ENCODE assay signal across 8 cellular contexts in the genomic region with DNA sequence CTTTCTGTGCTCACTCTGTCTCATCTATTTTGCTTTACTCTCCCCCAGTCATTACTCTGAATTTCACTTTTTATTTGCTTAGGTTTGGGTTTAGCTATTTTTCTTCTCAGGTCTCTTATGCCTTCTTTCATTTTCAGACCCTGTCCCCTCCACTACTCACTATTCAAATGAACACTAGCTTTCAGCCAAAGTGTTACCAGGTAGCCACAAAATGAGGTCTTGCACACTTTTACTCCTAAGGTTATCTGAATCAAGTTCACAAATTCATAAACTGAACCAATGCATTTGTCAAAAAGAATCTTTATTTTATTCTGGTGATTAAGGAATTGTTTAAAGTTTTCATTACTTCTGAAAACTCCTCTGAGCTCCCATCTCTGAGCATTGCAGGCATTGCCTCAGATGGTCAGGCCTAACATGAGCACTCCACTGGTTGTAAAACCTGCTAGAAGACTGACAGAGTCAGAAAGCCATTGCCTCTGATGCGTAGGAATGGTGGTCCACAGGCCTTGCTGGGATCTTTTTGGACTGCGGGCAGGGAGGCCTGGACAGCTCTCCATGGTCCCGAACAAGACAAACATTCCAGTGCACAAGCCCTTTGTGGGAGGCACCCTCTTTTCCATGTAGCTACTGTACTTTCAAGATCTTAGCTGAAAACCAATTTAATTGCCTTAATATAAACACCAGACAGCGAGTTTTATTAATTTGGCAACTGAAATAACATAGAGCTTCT. TPM values are rescaled to one million over a fixed set of nuclear protein-coding genes. Genes with fewer than 3 reads are reported as not detected.
DNase-seq lines count a peak whose midpoint lies in the region; ATAC-seq and TF ChIP-seq lines count a peak whose summit lies in the region.

No MANE protein-coding gene starts in this region.

- H3K36me3 Mint-ChIP-seq in CD8-positive, alpha-beta T cell = peaks cover 31% of the 10 kb centered on the region

- no peaks in the 10 kb centered on the region for H3K27me3 Mint-ChIP-seq in CD8-positive, alpha-beta T cell (ENCODE audit: low read depth)

- H3K9me3 ChIP-seq in CD8-positive, alpha-beta T cell (ENCODE audit: low read length) = no peaks in the 10 kb centered on the region
- H3K9me3 ChIP-seq in right cardiac atrium (ENCODE audit: control insufficient read depth, low read length) = no peaks in the 10 kb centered on the region
- H3K9me3 ChIP-seq in BE2C = no peaks in the 10 kb centered on the region

- peak overlapping the region; percentile 20 for H3K4me3 Mint-ChIP-seq in CD8-positive, alpha-beta T cell

- H3K27ac ChIP-seq in CD8-positive, alpha-beta T cell (ENCODE audit: low read depth, low read length) = no peak overlapping the region
- no peak overlapping the region for H3K27ac ChIP-seq in right cardiac atrium (ENCODE audit: low read length)

- H3K36me3 ChIP-seq in CD8-positive, alpha-beta T cell (ENCODE audit: insufficient read depth, low read length) = no peaks in the 10 kb centered on the region
- H3K36me3 ChIP-seq in BE2C = peaks cover 12% of the 10 kb centered on the region; the same call in 1 of the 2 replicates

- H3K27me3 ChIP-seq in CD8-positive, alpha-beta T cell (ENCODE audit: insufficient read depth, low read length) = no peaks in the 10 kb centered on the region
- H3K27me3 ChIP-seq in right cardiac atrium (ENCODE audit: control insufficient read depth, insufficient read depth) (no peaks in the 10 kb centered on the region), BE2C (no peaks in the 10 kb centered on the region)

- no peak for ATAC-seq in CD8-positive, alpha-beta T cell
- ATAC-seq in GM21423 (IDR thresholded peaks at IDR 0.05; ENCODE audit: unreplicated experiment) (peak; percentile 85), HG03469 (IDR thresholded peaks at IDR 0.05; ENCODE audit: unreplicated experiment) (peak; percentile 61), right cardiac atrium (peak; percentile 55 to 67)

- POLR2A ChIA-PET in CD8-positive, alpha-beta T cell (lab: Charles Lee) = interaction anchor here (0.9 to 2.7 kb wide), 9 partner anchors 8 to 40 kb away, joined by 3 to 15 read pairs (median 3); no protein-coding TSS in a partner anchor

- CTCF ChIA-PET in CD8-positive, alpha-beta T cell (lab: Charles Lee) = interaction anchor here (0.6 to 2.3 kb wide), 13 partner anchors 8 to 220 kb away, joined by 3 to 10 read pairs (median 3); a partner anchor contains a TSS

- 60% methylated on average over 4 of the region's 4 CpGs for whole genome bisulfite sequencing in right cardiac atrium

- H3K27ac Mint-ChIP-seq in CD8-positive, alpha-beta T cell = peak overlapping the region; percentile 92

- H3K4me1 Mint-ChIP-seq in CD8-positive, alpha-beta T cell (ENCODE audit: low read depth) = peaks cover 83% of the 10 kb centered on the region

- no peak overlapping the region for H3K4me3 ChIP-seq in CD8-positive, alpha-beta T cell (ENCODE audit: low read depth, low read length)
- H3K4me3 ChIP-seq in right cardiac atrium (ENCODE audit: low read length) (no peak overlapping the region), BE2C (ENCODE audit: low read depth, low read length) (no peak overlapping the region)

- peaks cover 46% of the 10 kb centered on the region for H3K4me1 ChIP-seq in CD8-positive, alpha-beta T cell (ENCODE audit: insufficient read depth, low read length)
- H3K4me1 ChIP-seq in right cardiac atrium (ENCODE audit: control insufficient read depth, insufficient read depth, low read length) (peaks cover 13% of the 10 kb centered on the region), BE2C (peaks cover 35% of the 10 kb centered on the region)

- TF ChIP-seq CTCF in CD8-positive, alpha-beta T cell (IDR thresholded peaks at IDR 0.05) = no peak
- no peak for TF ChIP-seq CTCF in BE2C (IDR thresholded peaks at IDR 0.05; ENCODE audit: low read depth, low read length)

- no peaks in the 10 kb centered on the region for H3K9me3 Mint-ChIP-seq in CD8-positive, alpha-beta T cell

- DNase-seq in CD8-positive, alpha-beta T cell = no peak
- DNase-seq in right cardiac atrium = no peak
- DNase-seq in NCI-H2081 treated with DMSO at 0.1 percent for 48 hours (lab: John Stamatoyannopoulos, UW) = no peak
- DNase-seq in UCSD-AML1 (lab: John Stamatoyannopoulos, UW; ENCODE audit: unreplicated experiment) = no peak
- DNase-seq in NCI-H1092 treated with DMSO at 0.1 percent for 48 hours (lab: John Stamatoyannopoulos, UW) = no peak
- DNase-seq in BE2C = no peak

- intact Hi-C loops in CD8-positive, alpha-beta T cell (cut with DNase I, micrococcal nuclease) = loop anchor here in 1 of 2 experiments (1.0 to 2.0 kb wide), 3 partner anchors 9 to 18 kb away; no protein-coding TSS in a partner anchor
- intact Hi-C loops in right cardiac atrium (cut with DNase I) = no loop called here

RNA-seq across cellular contexts. Expression of a gene that starts 48.5 kb away (rescaled TPM):
- 100 to 1,000 TPM; 479 to 483 TPM for total RNA-seq in CD8-positive, alpha-beta T cell
- total RNA-seq in right cardiac atrium = 10 to 100 TPM; 56.5 to 76.6 (median 73.5) TPM
- polyA plus RNA-seq in right cardiac atrium = 29.8 TPM
- polyA plus RNA-seq in BE2C (2012; ENCODE audit: insufficient read depth, insufficient read length, low read depth) = 221 TPM

Comparison
In these comparisons a context has a peak if more than half of its experiments do, and no peak if none do; other contexts are left out.
1. RNA of a gene that starts 48.5 kb away (total RNA-seq): 479 to 483 TPM in CD8-positive, alpha-beta T cell; 56.5 to 76.6 TPM in right cardiac atrium; every median in the first group is over 4 times any median in the second.